Comparison of ENCODE assay signal across 20 cellular contexts in the genomic region with DNA sequence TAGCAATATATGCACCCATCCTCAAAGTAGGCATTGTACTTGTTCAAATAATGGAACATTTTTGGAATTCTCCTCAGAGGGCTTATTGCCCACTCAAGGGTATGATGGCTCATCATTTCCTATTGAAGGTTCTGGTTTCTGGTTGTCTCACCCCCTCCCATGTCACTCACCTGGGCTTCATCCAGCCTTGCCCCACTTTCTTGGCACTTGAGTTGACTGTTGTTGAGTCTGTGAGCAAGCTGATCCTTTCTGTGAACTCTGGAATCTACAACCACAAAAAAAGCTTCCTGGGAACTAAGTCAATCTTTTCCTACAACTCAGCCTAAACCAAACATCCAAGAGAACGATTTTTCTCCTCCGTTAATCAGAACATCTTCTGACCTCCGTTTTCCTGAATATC.
DNase-seq lines count a peak whose midpoint lies in the region; ATAC-seq and TF ChIP-seq lines count a peak whose summit lies in the region.
"Had no signal": no experiment of that assay in that cellular context is flagged by ENCODE, and none has a peak within 500 bp of the region (broad histone marks: within the 10 kb centered on the region; RNA-seq: fewer than 3 reads in every experiment).

No MANE protein-coding gene starts in this region.

- H3K27ac ChIP-seq in C4-2B (peak overlapping the region; percentile 54; the same call in 1 of the 2 replicates), HEK293 (ENCODE audit: extremely low read depth, low read depth, low read length) (no peak overlapping the region)
- H3K27ac ChIP-seq: KMS-11 had no signal

- POLR2A ChIA-PET in HEK293 (lab: Yijun Ruan, JAX) = no interaction called here

- H3K9me3 ChIP-seq in HEK293 (ENCODE audit: control insufficient read depth, insufficient read depth, low read depth, low read length) = no peaks in the 10 kb centered on the region
- H3K9me3 ChIP-seq: Caco-2, SK-N-SH had no signal

- ATAC-seq in GM21526 (IDR thresholded peaks at IDR 0.05; ENCODE audit: low FRiP score, unreplicated experiment) = no peak
- ATAC-seq: CD8-positive, alpha-beta T cell; GM12878; HCT116 had no signal

- no peaks in the 10 kb centered on the region for H3K36me3 ChIP-seq in HEK293 (ENCODE audit: control insufficient read depth in 2 of 2, insufficient read depth in 1 of 2, low read length in 2 of 2)

- DNase-seq in fibroblast of peridontal ligament (ENCODE audit: extremely low read depth) (peak; percentile 7), stromal cell of bone marrow (ENCODE audit: low read depth) (peak; percentile 43), hypothalamus (lab: John Stamatoyannopoulos, UW) (no peak), kidney tubule cell (ENCODE audit: low spot score) (no peak)
- DNase-seq: Caco-2; CD8-positive, alpha-beta T cell; GDM1; MM.1S; NCI-H2029; NCI-H2171; NCI-H226; NCI-H524; NCI-H748 treated with DMSO at 0.1 percent for 48 hours; SK-N-SH had no signal

- no peak overlapping the region for H3K4me3 ChIP-seq in HEK293 (ENCODE audit: low read depth, low read length)
- H3K4me3 ChIP-seq: GM12878 had no signal

- TF ChIP-seq CTCF in C4-2B (conservative IDR thresholded peaks at IDR 0.05) (no peak), HEK293 (tag by site-specific recombination; IDR thresholded peaks at IDR 0.05) (no peak)

- CTCF ChIA-PET in HEK293 (lab: Yijun Ruan, JAX) = interaction anchor here (1.2 kb wide), 1 partner anchor 61 kb away, joined by 3 read pairs; no protein-coding TSS in a partner anchor

- no peaks in the 10 kb centered on the region for H3K4me1 ChIP-seq in HEK293 (ENCODE audit: control insufficient read depth, insufficient read depth, low read length)
- H3K4me1 ChIP-seq: Caco-2 had no signal

TF ChIP-seq in HEK293, 187 proteins besides CTCF, POLR2A, EP300 and RAD21:
- TF ChIP-seq ZNF677 (tag by site-specific recombination; IDR thresholded peaks at IDR 0.05) (no peak), ZBTB17 (tag by site-specific recombination; IDR thresholded peaks at IDR 0.05) (0 out of 2 replicates have a peak, but pooled peaks have one; percentile 20)

Comparison
In these comparisons a context has a peak if more than half of its experiments do, and no peak if none do; other contexts are left out.
1. DNase-seq: peak in fibroblast of peridontal ligament (single experiment) and stromal cell of bone marrow (single experiment); none in hypothalamus (0 of 51) and kidney tubule cell (single experiment).